ENCODE assay signal across 29 cellular contexts in the genomic region with DNA sequence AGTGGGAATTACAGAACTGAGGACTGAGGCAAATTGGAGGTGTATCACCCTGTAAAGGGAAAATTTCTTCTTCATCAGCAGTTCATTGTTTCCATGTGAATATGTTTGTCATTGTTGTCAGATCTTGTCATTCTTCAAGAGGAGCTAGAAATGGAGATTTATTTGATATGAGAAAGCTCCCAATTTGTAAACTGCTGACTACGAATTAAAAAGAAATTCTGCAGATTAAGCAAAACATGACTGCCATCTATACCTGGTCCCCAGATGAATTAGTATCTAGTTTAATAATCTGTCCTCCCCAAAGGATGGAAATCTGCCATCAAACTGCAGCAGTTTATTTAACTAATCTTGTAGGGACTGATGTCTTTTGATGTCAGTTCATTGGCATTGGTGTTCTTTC.
"Had no signal": no experiment of that assay in that cellular context is flagged by ENCODE, and none has a peak within 500 bp of the region (broad histone marks: within the 10 kb centered on the region; RNA-seq: fewer than 3 reads in every experiment).

No MANE protein-coding gene starts in this region.

- DNase-seq: natural killer cell; occipital lobe; ovary; posterior cingulate gyrus; psoas muscle; right cardiac atrium; spleen; stimulated activated CD4-positive, alpha-beta T cell treated with anti-CD3 and anti-CD28 coated beads, Interleukin-12 subunit alpha, Interleukin-12 subunit beta, amount 100 ng/mL, for 4 hours; stimulated activated CD4-positive, alpha-beta T cell treated with anti-CD3 and anti-CD28 coated beads, Interleukin-1b, Interleukin-23, amount 100 ng/mL, for 48 hours; stimulated activated CD4-positive, alpha-beta T cell treated with anti-CD3 and anti-CD28 coated beads, Interleukin-4, amount 100 ng/mL, for 1 hour; stimulated activated CD4-positive, alpha-beta T cell treated with anti-CD3 and anti-CD28 coated beads, Interleukin-4, amount 100 ng/mL, for 4 hours; stimulated activated CD8-positive, alpha-beta memory T cell treated with anti-CD3 and anti-CD28 coated beads, Interleukin-4, amount 100 ng/mL, for 48 hours; stimulated activated naive CD4-positive, alpha-beta T cell; stimulated activated naive CD8-positive, alpha-beta T cell treated with anti-CD3 and anti-CD28 coated beads, Interleukin-15, amount 100 ng/mL, for 72 hours; stimulated activated naive CD8-positive, alpha-beta T cell treated with anti-CD3 and anti-CD28 coated beads, Interleukin-15, Interleukin-2, amounts not matched to agents 100 U/mL and 50 U/mL, for 24 hours; substantia nigra; thyroid gland; trophoblast cell; upper lobe of left lung had no signal

- H3K27me3 ChIP-seq: neural progenitor cell, ovary, spleen, thyroid gland, tibial nerve, upper lobe of left lung, vagina had no signal

- ATAC-seq: natural killer cell; psoas muscle; right cardiac atrium; sciatic nerve; stimulated activated memory B cell treated with anti-CD40 and anti-IgM and Interleukin-4, amounts not matched to agents 10 μg/mL and 1 μg/mL and 100 μg/mL, for 72 hours; stimulated activated naive CD8-positive, alpha-beta T cell treated with anti-CD3 and anti-CD28 coated beads, Interleukin-15, amount 100 ng/mL, for 72 hours; stimulated activated naive CD8-positive, alpha-beta T cell treated with anti-CD3 and anti-CD28 coated beads, Interleukin-15, Interleukin-2, amounts not matched to agents 100 U/mL and 50 U/mL, for 24 hours had no signal

- H2AFZ ChIP-seq: neural progenitor cell, parathyroid adenoma had no signal

- H3K27ac ChIP-seq: neural progenitor cell, ovary, parathyroid adenoma, psoas muscle, skin epidermis, spleen, thoracic aorta, thyroid gland, tibial nerve, upper lobe of left lung, vagina had no signal

- H3K79me2 ChIP-seq: parathyroid adenoma had no signal

- H3K4me1 ChIP-seq: neural progenitor cell, parathyroid adenoma, psoas muscle, spleen, thyroid gland, tibial nerve, upper lobe of left lung, vagina had no signal

- H3K9ac ChIP-seq: neural progenitor cell, parathyroid adenoma had no signal

- H3K4me2 ChIP-seq: neural progenitor cell, smooth muscle cell had no signal

- H3K4me3 ChIP-seq: neural progenitor cell, ovary, psoas muscle, skin epidermis, smooth muscle cell, spleen, thoracic aorta, thyroid gland, tibial nerve, upper lobe of left lung, vagina had no signal

- FAIRE-seq: urothelium cell line had no signal

- H3K9me3 ChIP-seq: ovary, psoas muscle, thoracic aorta, thyroid gland, tibial nerve, upper lobe of left lung, vagina had no signal

- H3K36me3 ChIP-seq: neural progenitor cell, ovary, spleen, thoracic aorta, thyroid gland, tibial nerve, upper lobe of left lung, vagina had no signal
